ENCODE assay signal across 18 cellular contexts in the genomic region with DNA sequence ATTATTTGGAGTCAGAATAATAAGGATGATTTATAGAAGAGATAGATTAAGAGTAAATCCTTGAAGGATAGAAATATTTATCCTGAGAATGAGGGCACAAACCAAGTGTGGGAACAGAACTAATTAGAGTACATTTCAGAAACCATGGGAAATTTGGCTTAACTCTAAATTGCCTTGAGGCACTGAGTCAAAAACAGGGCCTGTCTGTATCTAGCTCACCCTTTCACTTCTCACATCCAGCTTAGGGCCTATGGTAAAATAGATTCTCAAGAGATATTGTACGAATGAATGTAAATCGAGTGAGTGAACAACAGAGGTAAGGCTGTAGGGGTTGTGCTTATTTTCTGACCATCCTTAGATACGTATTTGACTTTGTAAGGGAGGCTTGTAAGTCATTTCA.
DNase-seq lines count a peak whose midpoint lies in the region; ATAC-seq and TF ChIP-seq lines count a peak whose summit lies in the region.
"Had no signal": no experiment of that assay in that cellular context is flagged by ENCODE, and none has a peak within 500 bp of the region (broad histone marks: within the 10 kb centered on the region; RNA-seq: fewer than 3 reads in every experiment).

No MANE protein-coding gene starts in this region.

- 84% methylated on average over 3 of the region's 3 CpGs for WGBS in right cardiac atrium

- ATAC-seq in right cardiac atrium (no peak), GM21367 (IDR thresholded peaks at IDR 0.05; ENCODE audit: unreplicated experiment) (no peak)

- H3K27ac ChIP-seq in right cardiac atrium (ENCODE audit: low read length), result no peak overlapping the region
- H3K27ac ChIP-seq: KMS-11 had no signal

- DNase-seq in GM12865 (ENCODE audit: low read depth) (peak; percentile 9), OCI-M1 (lab: John Stamatoyannopoulos, UW) (peak; percentile 25), epithelial cell of esophagus (ENCODE audit: low read depth) (peak; percentile 66), renal cortical epithelial cell (ENCODE audit: low read depth) (peak; percentile 31), right cardiac atrium (no peak), NCI-H187 treated with DMSO at 0.1 percent for 48 hours (lab: John Stamatoyannopoulos, UW) (no peak)
- DNase-seq: ACHN; C1 segment of cervical spinal cord; CD8-positive, alpha-beta memory T cell; DMS79; GOT3; NCI-H1436; NCI-H2029; NCI-H2171; NCI-H526 treated with DMSO at 0.1 percent for 48 hours; SHP77 had no signal

- TF ChIP-seq CTCF in GM12865 (IDR thresholded peaks at IDR 0.05; ENCODE audit: insufficient read depth, low read depth, low read length, missing control alignments), result no peak
- no peak for TF ChIP-seq CTCF in epithelial cell of esophagus (IDR thresholded peaks at IDR 0.05; ENCODE audit: insufficient read depth, low read depth, low read length, missing control alignments)

- H3K4me3 ChIP-seq in GM12865 (ENCODE audit: low read depth, low read length) (no peak overlapping the region), epithelial cell of esophagus (ENCODE audit: low read length) (no peak overlapping the region), right cardiac atrium (ENCODE audit: low read length) (no peak overlapping the region)

- intact Hi-C loops in right cardiac atrium (cut with DNase I), result no loop called here

- no peaks in the 10 kb centered on the region for H3K27me3 ChIP-seq in right cardiac atrium (ENCODE audit: control insufficient read depth, insufficient read depth)

- no peaks in the 10 kb centered on the region for H3K4me1 ChIP-seq in right cardiac atrium (ENCODE audit: control insufficient read depth, insufficient read depth, low read length)

- H3K9me3 ChIP-seq in right cardiac atrium (ENCODE audit: control insufficient read depth, low read length), result no peaks in the 10 kb centered on the region

Comparison
In these comparisons a context has a peak if more than half of its experiments do, and no peak if none do; other contexts are left out.
1. DNase-seq: peak in GM12865 (single experiment), OCI-M1 (single experiment), epithelial cell of esophagus (single experiment) and renal cortical epithelial cell (single experiment); none in right cardiac atrium (0 of 3) and NCI-H187 treated with DMSO at 0.1 percent for 48 hours (single experiment).